1 cellular context compared by ENCODE assay signal in the genomic region with DNA sequence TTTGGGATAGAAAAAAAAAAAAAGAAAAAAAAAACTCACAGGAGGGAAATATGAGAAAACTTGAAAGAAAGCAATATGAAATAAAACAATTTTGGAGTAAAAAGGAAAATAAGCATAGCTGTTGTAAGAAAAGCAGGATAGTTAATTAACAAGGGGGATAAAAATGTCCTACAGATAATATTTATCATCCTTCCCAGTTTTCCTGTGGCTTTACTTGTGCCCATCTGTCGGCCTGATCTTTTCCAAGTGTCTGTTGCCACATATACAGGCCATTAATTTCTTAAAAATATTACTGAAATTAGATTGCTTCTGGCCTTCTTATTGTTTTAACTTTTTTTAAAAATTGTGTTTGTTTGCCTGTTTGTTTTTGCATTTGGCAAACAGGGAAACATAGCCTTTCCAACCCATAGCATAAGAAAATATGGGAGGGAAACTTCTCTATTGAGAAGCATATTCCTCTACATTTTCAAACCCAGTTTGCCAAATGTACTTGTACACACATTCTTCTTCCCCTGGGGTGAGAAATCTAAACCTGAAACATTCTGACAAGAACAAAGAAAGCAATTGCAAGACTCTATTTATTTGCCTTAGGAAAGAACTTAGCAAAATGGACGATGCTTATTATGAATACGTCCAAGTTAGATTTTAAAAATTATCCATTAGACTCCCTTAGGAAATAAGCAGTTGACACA.
TF ChIP-seq lines count a peak whose summit lies in the region.

No MANE protein-coding gene starts in this region.

TF ChIP-seq in SK-N-SH treated with all-trans-retinoic acid at 6 μM for 48 hours, 23 proteins besides CTCF, POLR2A, EP300 and RAD21 (continued from another document):
- no peak for TF ChIP-seq ZFP30 (CRISPR knock-in tag; IDR thresholded peaks at IDR 0.05)
